Comparison of ENCODE assay signal across 14 cellular contexts in genomic region chr12:59484575-59484974, GRCh38.
DNase-seq lines count a peak whose midpoint lies in the region; ATAC-seq and TF ChIP-seq lines count a peak whose summit lies in the region.
"Had no signal": no experiment of that assay in that cellular context is flagged by ENCODE, and none has a peak within 500 bp of the region (broad histone marks: within the 10 kb centered on the region; RNA-seq: fewer than 3 reads in every experiment).

No MANE protein-coding gene starts in this region.

- H3K9me3 ChIP-seq in DOHH2 (ENCODE audit: control insufficient read depth, insufficient read depth, low read length), result peaks cover 3% of the 10 kb centered on the region

- no peak overlapping the region for H3K4me3 ChIP-seq in DOHH2 (ENCODE audit: low read length)

- DNase-seq in NAMALWA (ENCODE audit: low spot score) (peak; percentile 43), putamen (ENCODE audit: low spot score) (no peak), NCI-H774 (lab: John Stamatoyannopoulos, UW) (no peak), cerebellum (ENCODE audit: low spot score) (no peak)
- DNase-seq in stimulated activated CD4-positive, alpha-beta T cell treated with anti-CD3 and anti-CD28 coated beads, Interleukin-12 subunit alpha, Interleukin-12 subunit beta, amount 100 ng/mL, for 4 hours, result no peak
- DNase-seq: ACHN; activated CD4-positive, alpha-beta T cell treated with anti-CD3 and anti-CD28 coated beads, Interleukin-2, amount 10 ng/mL, durations not matched to agents 24 days and 14 days; amygdala; NCI-H226; stimulated activated CD4-positive, alpha-beta T cell treated with anti-CD3 and anti-CD28 coated beads, Interleukin-4, amount 100 ng/mL, for 4 hours; stimulated activated naive CD8-positive, alpha-beta T cell treated with anti-CD3 and anti-CD28 coated beads, Interleukin-15, Interleukin-2, amounts not matched to agents 100 U/mL and 50 U/mL, for 24 hours had no signal

- no peaks in the 10 kb centered on the region for H3K27me3 ChIP-seq in DOHH2 (ENCODE audit: control insufficient read depth, low read length)

- peak overlapping the region; percentile 23; the same call in 1 of the 2 replicates for H3K27ac ChIP-seq in DOHH2 (ENCODE audit: low read depth, low read length)

- H3F3A ChIP-seq in DOHH2 (ENCODE audit: control insufficient read depth, insufficient read depth), result no peaks in the 10 kb centered on the region

- no peaks in the 10 kb centered on the region for H4K20me1 ChIP-seq in DOHH2 (ENCODE audit: control insufficient read depth, insufficient read depth, low read depth, low read length)

- no peaks in the 10 kb centered on the region for H3K9me2 ChIP-seq in DOHH2 (replicated peaks; ENCODE audit: control insufficient read depth, low read length)

- H3K36me3 ChIP-seq in DOHH2 (ENCODE audit: control insufficient read depth, low read length), result no peaks in the 10 kb centered on the region

- peaks cover 11% of the 10 kb centered on the region for H3K4me1 ChIP-seq in DOHH2 (ENCODE audit: control insufficient read depth, low read length)

- no peaks in the 10 kb centered on the region for H3K79me2 ChIP-seq in DOHH2 (ENCODE audit: control insufficient read depth, low read length)

- no peak for TF ChIP-seq CTCF in DOHH2 (IDR thresholded peaks at IDR 0.05; ENCODE audit: low read depth, low read length, poor library complexity, severe bottlenecking)

- peak overlapping the region; percentile 9; the same call in 1 of the 2 replicates for H3K4me2 ChIP-seq in DOHH2 (ENCODE audit: low read length)

- ATAC-seq in GM21360 (IDR thresholded peaks at IDR 0.05; ENCODE audit: unreplicated experiment), result peak; percentile 89
- ATAC-seq in HG03095 (IDR thresholded peaks at IDR 0.05; ENCODE audit: unreplicated experiment), result peak; percentile 89
- ATAC-seq: stimulated activated naive CD8-positive, alpha-beta T cell treated with anti-CD3 and anti-CD28 coated beads, Interleukin-15, Interleukin-2, amounts not matched to agents 100 U/mL and 50 U/mL, for 24 hours had no signal
